ENCODE assay signal across 23 cellular contexts in the genomic region with DNA sequence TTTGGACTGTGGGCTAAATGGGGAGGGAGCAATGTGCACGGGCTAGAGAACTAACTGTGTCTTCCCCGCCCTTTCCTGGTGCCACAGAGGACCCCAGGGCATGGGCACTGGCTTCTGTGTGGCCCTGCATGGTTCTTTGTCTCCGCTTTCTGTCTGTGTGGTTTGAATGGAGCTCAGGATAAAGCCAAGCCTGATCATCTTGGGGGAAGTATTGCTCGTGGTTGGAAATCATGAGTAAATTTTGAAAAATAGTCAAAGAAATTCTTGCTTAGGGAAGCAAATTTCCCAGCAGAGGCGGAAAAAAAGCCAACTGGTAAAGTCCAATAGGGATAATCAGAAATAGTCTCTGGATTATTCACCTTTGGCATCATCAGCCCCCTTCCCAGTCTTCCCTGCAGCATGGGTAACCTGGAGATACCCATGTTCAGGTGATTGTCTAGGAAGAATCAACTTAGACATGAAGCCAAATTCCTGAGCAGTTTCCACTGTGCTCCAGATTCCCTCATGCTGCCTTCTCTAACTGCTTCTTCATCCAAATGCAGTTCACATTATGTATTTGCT. TPM values are rescaled to one million over a fixed set of nuclear protein-coding genes. Genes with fewer than 3 reads are reported as not detected.
DNase-seq lines count a peak whose midpoint lies in the region; ATAC-seq, FAIRE-seq and TF ChIP-seq lines count a peak whose summit lies in the region.
"Had no signal": no experiment of that assay in that cellular context is flagged by ENCODE, and none has a peak within 500 bp of the region (broad histone marks: within the 10 kb centered on the region; RNA-seq: fewer than 3 reads in every experiment).

No MANE protein-coding gene starts in this region.

- H3K4me3 Mint-ChIP-seq in endodermal cell (no peak overlapping the region), nephron progenitor cell (no peak overlapping the region)
- no peak overlapping the region for H3K4me3 Mint-ChIP-seq in activated CD8-positive, alpha-beta T cell treated with anti-CD3 and anti-CD28 coated beads, Interleukin-2, amount 10 ng/mL, durations not matched to agents 7 days and 5 days
- H3K4me3 Mint-ChIP-seq: dendritic cell treated with granulocyte-macrophage colony-stimulating factor and Interleukin-4, amounts not matched to agents 40 ng/mL and 50 ng/mL, for 4 days; WTC11 had no signal

- peaks cover 40% of the 10 kb centered on the region for H3K4me1 Mint-ChIP-seq in endodermal cell
- peaks cover 71% of the 10 kb centered on the region for H3K4me1 Mint-ChIP-seq in nephron progenitor cell
- peaks cover 6% of the 10 kb centered on the region for H3K4me1 Mint-ChIP-seq in activated CD8-positive, alpha-beta T cell treated with anti-CD3 and anti-CD28 coated beads, Interleukin-2, amount 10 ng/mL, durations not matched to agents 7 days and 5 days (ENCODE audit: low read depth)

- H3K27ac Mint-ChIP-seq in endodermal cell (peak overlapping the region; percentile 41), nephron progenitor cell (peak overlapping the region; percentile 89)
- no peak overlapping the region for H3K27ac Mint-ChIP-seq in activated CD8-positive, alpha-beta T cell treated with anti-CD3 and anti-CD28 coated beads, Interleukin-2, amount 10 ng/mL, durations not matched to agents 7 days and 5 days
- H3K27ac Mint-ChIP-seq: dendritic cell treated with granulocyte-macrophage colony-stimulating factor and Interleukin-4, amounts not matched to agents 40 ng/mL and 50 ng/mL, for 4 days; WTC11 had no signal

- POLR2A ChIA-PET in activated CD8-positive, alpha-beta T cell treated with anti-CD3 and anti-CD28 coated beads, Interleukin-2, amount 10 ng/mL, durations not matched to agents 7 days and 5 days (lab: Charles Lee), result no interaction called here

- no peak overlapping the region for H3K9ac ChIP-seq in endodermal cell (ENCODE audit: extremely low read depth, low read length, poor library complexity, severe bottlenecking)

- intact Hi-C loops in left ventricle myocardium superior (cut with micrococcal nuclease) (no loop called here), Right ventricle myocardium superior (cut with DNase I) (no loop called here)

- peak; percentile 20 for FAIRE-seq in urothelium cell line (lab: Jason Lieb, UNC)
- FAIRE-seq: A204.1, endothelial cell of umbilical vein had no signal

- H3K27ac ChIP-seq in endodermal cell (ENCODE audit: low read depth, low read length) (no peak overlapping the region), substantia nigra (ENCODE audit: low read depth, low read length, poor library complexity, severe bottlenecking) (no peak overlapping the region)
- H3K27ac ChIP-seq: adrenal gland, HL-60, left ventricle myocardium inferior, neutrophil, stomach, transverse colon had no signal

- H3K9me3 Mint-ChIP-seq in endodermal cell, result peaks cover 5% of the 10 kb centered on the region
- H3K9me3 Mint-ChIP-seq in nephron progenitor cell, result peaks cover 17% of the 10 kb centered on the region
- H3K9me3 Mint-ChIP-seq in activated CD8-positive, alpha-beta T cell treated with anti-CD3 and anti-CD28 coated beads, Interleukin-2, amount 10 ng/mL, durations not matched to agents 7 days and 5 days (ENCODE audit: insufficient read depth), result no peaks in the 10 kb centered on the region
- H3K9me3 Mint-ChIP-seq: dendritic cell treated with granulocyte-macrophage colony-stimulating factor and Interleukin-4, amounts not matched to agents 40 ng/mL and 50 ng/mL, for 4 days had no signal

- H3K27me3 Mint-ChIP-seq in endodermal cell (ENCODE audit: insufficient read depth) (no peaks in the 10 kb centered on the region), nephron progenitor cell (ENCODE audit: low read depth, poor library complexity) (peaks cover 30% of the 10 kb centered on the region)
- H3K27me3 Mint-ChIP-seq in activated CD8-positive, alpha-beta T cell treated with anti-CD3 and anti-CD28 coated beads, Interleukin-2, amount 10 ng/mL, durations not matched to agents 7 days and 5 days (ENCODE audit: low read depth), result peaks cover 4% of the 10 kb centered on the region

- H3K36me3 Mint-ChIP-seq in endodermal cell (ENCODE audit: low read depth) (no peaks in the 10 kb centered on the region), nephron progenitor cell (ENCODE audit: low read depth) (no peaks in the 10 kb centered on the region)
- no peaks in the 10 kb centered on the region for H3K36me3 Mint-ChIP-seq in activated CD8-positive, alpha-beta T cell treated with anti-CD3 and anti-CD28 coated beads, Interleukin-2, amount 10 ng/mL, durations not matched to agents 7 days and 5 days (ENCODE audit: low read depth)

- H3K36me3 ChIP-seq in endodermal cell (ENCODE audit: control insufficient read depth, insufficient read depth, low read length), result no peaks in the 10 kb centered on the region
- H3K36me3 ChIP-seq: adrenal gland, BE2C, left ventricle myocardium inferior, MG63, neutrophil, stomach, transverse colon had no signal

- H3K4me3 ChIP-seq in endodermal cell (ENCODE audit: low read length), result no peak overlapping the region
- H3K4me3 ChIP-seq: adrenal gland, left ventricle myocardium inferior, MG63, mucosa of descending colon, stomach, transverse colon had no signal

- H3K4me1 ChIP-seq in endodermal cell (ENCODE audit: control insufficient read depth, insufficient read depth, low read length), result peaks cover 18% of the 10 kb centered on the region
- H3K4me1 ChIP-seq: adrenal gland, transverse colon had no signal

- CTCF ChIA-PET in activated CD8-positive, alpha-beta T cell treated with anti-CD3 and anti-CD28 coated beads, Interleukin-2, amount 10 ng/mL, durations not matched to agents 7 days and 5 days (lab: Charles Lee), result no interaction called here

- H3K9me3 ChIP-seq in endodermal cell (ENCODE audit: control insufficient read depth, low read length), result no peaks in the 10 kb centered on the region
- H3K9me3 ChIP-seq: adrenal gland, BE2C, mucosa of descending colon, neutrophil, stomach, transverse colon had no signal

- no peak for TF ChIP-seq CTCF in endodermal cell (conservative IDR thresholded peaks at IDR 0.05)
- no peak for TF ChIP-seq CTCF in nephron progenitor cell (IDR thresholded peaks at IDR 0.05)

- DNase-seq in left ventricle myocardium superior (peak; percentile 2), Right ventricle myocardium superior (no peak), endodermal cell (peak; percentile 36), nephron progenitor cell (no peak), urothelium cell line (ENCODE audit: low spot score) (no peak), substantia nigra (lab: John Stamatoyannopoulos, UW) (no peak)
- no peak for DNase-seq in activated CD8-positive, alpha-beta T cell treated with anti-CD3 and anti-CD28 coated beads, Interleukin-2, amount 10 ng/mL, durations not matched to agents 7 days and 5 days
- DNase-seq: activated T-cell treated with anti-CD3 and anti-CD28 coated beads for 4 hours, adrenal gland, BE2C, left ventricle myocardium inferior, MG63, mucosa of descending colon, stomach, T-helper 9 cell, transverse colon had no signal

- H3K27me3 ChIP-seq in endodermal cell (ENCODE audit: control insufficient read depth, insufficient read depth, low read length, poor library complexity, severe bottlenecking), result no peaks in the 10 kb centered on the region
- H3K27me3 ChIP-seq: adrenal gland, BE2C, MG63, neutrophil, stomach, transverse colon had no signal

- WGBS in endodermal cell (ENCODE audit: insufficient coverage in 1 of 2, insufficient read length in 1 of 2), 2 experiments, result 94 to 100% methylated on average over 4 to 5 of the region's 5 CpGs

- ATAC-seq in left ventricle myocardium superior (no peak), Right ventricle myocardium superior (ENCODE audit: poor library complexity) (no peak), GM19351 (IDR thresholded peaks at IDR 0.05; ENCODE audit: unreplicated experiment) (no peak)
- no peak for ATAC-seq in activated CD8-positive, alpha-beta T cell treated with anti-CD3 and anti-CD28 coated beads, Interleukin-2, amount 10 ng/mL, durations not matched to agents 7 days and 5 days
- ATAC-seq: mucosa of descending colon had no signal

RNA-seq across cellular contexts. Expression of a gene that starts 55.4 kb away (rescaled TPM):
- total RNA-seq in left ventricle myocardium superior (27.4 TPM), Right ventricle myocardium superior (28.5 TPM), endodermal cell (10 to 100 TPM; 61.3 to 86.5 TPM)
- polyA plus RNA-seq in endodermal cell (2013, experiment 1 of 2), result 76.3 TPM
- polyA plus RNA-seq in endodermal cell (2013, experiment 2 of 2), result 65.0 TPM
- total RNA-seq in activated CD8-positive, alpha-beta T cell treated with anti-CD3 and anti-CD28 coated beads, Interleukin-2, amount 10 ng/mL, durations not matched to agents 7 days and 5 days, result 1 to 10 TPM; 2.0 to 2.1 TPM

Comparison
In these comparisons a context has a peak if more than half of its experiments do, and no peak if none do; other contexts are left out.
1. DNase-seq: peak in left ventricle myocardium superior (single experiment) and endodermal cell (single experiment); none in Right ventricle myocardium superior (single experiment), nephron progenitor cell (single experiment), urothelium cell line (single experiment), substantia nigra (0 of 49) and activated CD8-positive, alpha-beta T cell treated with anti-CD3 and anti-CD28 coated beads, Interleukin-2, amount 10 ng/mL, durations not matched to agents 7 days and 5 days (single experiment).